9 cellular contexts compared by ENCODE assay signal in the genomic region with DNA sequence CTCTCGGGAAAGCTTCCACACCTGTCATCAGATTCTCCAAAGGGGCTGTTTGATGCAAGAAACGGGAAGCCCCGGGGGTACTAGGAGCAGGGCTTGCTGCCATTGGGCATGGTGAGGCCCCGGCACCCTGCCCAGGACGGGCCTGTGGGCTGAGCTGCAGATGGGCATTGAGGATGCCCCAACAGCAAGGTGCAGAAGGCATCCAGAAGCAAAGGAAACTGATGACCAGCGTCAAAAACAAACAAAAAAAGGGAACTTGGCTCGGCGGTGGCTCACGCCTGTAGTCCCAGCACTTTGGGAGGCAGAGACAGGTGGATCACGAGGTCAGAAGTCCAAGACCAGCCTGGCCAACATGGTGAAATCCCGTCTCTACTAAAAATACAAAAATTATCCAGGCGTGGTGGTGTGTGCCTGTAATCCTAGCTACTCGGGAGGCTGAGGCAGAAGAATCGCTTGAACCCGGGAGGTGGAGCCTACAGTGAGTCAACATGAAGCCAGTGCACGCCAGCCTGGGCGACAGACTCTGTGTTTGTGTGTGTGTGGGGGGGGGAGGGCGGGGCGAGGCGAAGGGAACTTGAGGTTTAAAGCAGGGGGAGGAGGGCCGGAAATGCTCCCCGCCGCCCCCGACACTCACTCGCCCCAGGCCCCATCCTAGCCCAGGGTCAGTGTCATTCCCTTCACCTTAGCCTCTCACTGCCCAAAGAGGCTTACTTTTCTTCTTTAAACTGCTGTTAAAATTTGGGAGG. TPM values are rescaled to one million over a fixed set of nuclear protein-coding genes. Genes with fewer than 3 reads are reported as not detected.
DNase-seq lines count a peak whose midpoint lies in the region; ATAC-seq, FAIRE-seq and TF ChIP-seq lines count a peak whose summit lies in the region.
"Had no signal": no experiment of that assay in that cellular context is flagged by ENCODE, and none has a peak within 500 bp of the region (broad histone marks: within the 10 kb centered on the region; RNA-seq: fewer than 3 reads in every experiment).

No MANE protein-coding gene starts in this region.

- POLR2A ChIA-PET in activated CD4-positive, alpha-beta memory T cell treated with anti-CD3 and anti-CD28 coated beads, Interleukin-2, amount 10 ng/mL, durations not matched to agents 7 days and 5 days (lab: Charles Lee) = interaction anchor here (0.7 to 12.5 kb wide), 28 partner anchors 8 to 804 kb away, joined by 3 to 178 read pairs (median 4); a partner anchor contains a TSS
- POLR2A ChIA-PET in endothelial cell of umbilical vein (lab: Charles Lee) = no interaction called here

- DNase-seq in activated CD4-positive, alpha-beta memory T cell treated with anti-CD3 and anti-CD28 coated beads, Interleukin-2, amount 10 ng/mL, durations not matched to agents 7 days and 5 days = peak; percentile 85
- DNase-seq in endothelial cell of umbilical vein (ENCODE audit: low read depth, low spot score) (no peak), gastrocnemius medialis (no peak), D721Med (ENCODE audit: insufficient read length, low spot score) (no peak), ovary (no peak)

- H3K36me3 Mint-ChIP-seq in activated CD4-positive, alpha-beta memory T cell treated with anti-CD3 and anti-CD28 coated beads, Interleukin-2, amount 10 ng/mL, durations not matched to agents 7 days and 5 days (ENCODE audit: low read depth) = peaks cover 64% of the 10 kb centered on the region

- H3K27me3 ChIP-seq in KMS-11 (ENCODE audit: insufficient read depth, low read depth) (no peaks in the 10 kb centered on the region), endothelial cell of umbilical vein (ENCODE audit: control insufficient read depth in 2 of 2, insufficient read depth in 2 of 2, low read length in 2 of 2) (no peaks in the 10 kb centered on the region), gastrocnemius medialis (peaks cover 5 to 20% (median 10%) of the 10 kb centered on the region in 3 donors), ovary (no peaks in the 10 kb centered on the region)

- TF ChIP-seq POLR2A in endothelial cell of umbilical vein (IDR thresholded peaks at IDR 0.05; ENCODE audit: low read depth, low read length) (no peak), gastrocnemius medialis (IDR thresholded peaks at IDR 0.05) (no peak), ovary (IDR thresholded peaks at IDR 0.05) (no peak)

- H3K4me2 ChIP-seq in KMS-11 = peak overlapping the region; percentile 47; the same call in 1 of the 2 replicates
- H3K4me2 ChIP-seq in endothelial cell of umbilical vein (ENCODE audit: insufficient read depth, low read length) = peak overlapping the region; percentile 40

- H3K4me1 Mint-ChIP-seq in activated CD4-positive, alpha-beta memory T cell treated with anti-CD3 and anti-CD28 coated beads, Interleukin-2, amount 10 ng/mL, durations not matched to agents 7 days and 5 days = peaks cover 68% of the 10 kb centered on the region

- H3K27ac ChIP-seq in KMS-11 (no peak overlapping the region), endothelial cell of umbilical vein (ENCODE audit: insufficient read depth, low read depth, low read length) (peak overlapping the region; percentile 77), gastrocnemius medialis (peak overlapping the region in 1 of 4 donors; percentile 52), ovary (peak overlapping the region in 1 of 2 donors; percentile 55)

- peak overlapping the region; percentile 99 for H3K27ac Mint-ChIP-seq in activated CD4-positive, alpha-beta memory T cell treated with anti-CD3 and anti-CD28 coated beads, Interleukin-2, amount 10 ng/mL, durations not matched to agents 7 days and 5 days

- WGBS in ovary, 3 donors = 77 to 86% (median 83%) methylated on average over 25 of the region's 25 CpGs

- TF ChIP-seq EP300 in ovary (IDR thresholded peaks at IDR 0.05) = no peak

- no peaks in the 10 kb centered on the region for H3K9me3 ChIP-seq in endothelial cell of umbilical vein (replicated peaks; ENCODE audit: control insufficient read depth, insufficient read depth, low read length)
- H3K9me3 ChIP-seq in gastrocnemius medialis = no peaks in the 10 kb centered on the region
- no peaks in the 10 kb centered on the region for H3K9me3 ChIP-seq in ovary

- TF ChIP-seq CTCF in KMS-11 (conservative IDR thresholded peaks at IDR 0.05; ENCODE audit: low read depth, low read length) = no peak
- TF ChIP-seq CTCF in endothelial cell of umbilical vein (IDR thresholded peaks at IDR 0.05; ENCODE audit: extremely low read depth in 1 of 2, insufficient read depth in 1 of 2, low read depth in 1 of 2, low read length in 2 of 2) = no peak
- TF ChIP-seq CTCF in gastrocnemius medialis (IDR thresholded peaks at IDR 0.05 in 4 of 5, conservative IDR thresholded peaks at IDR 0.05 in 1 of 5) = no peak
- no peak for TF ChIP-seq CTCF in D721Med (IDR thresholded peaks at IDR 0.05; ENCODE audit: insufficient read depth, missing control alignments)
- no peak for TF ChIP-seq CTCF in ovary (IDR thresholded peaks at IDR 0.05)

- no peak for FAIRE-seq in endothelial cell of umbilical vein (lab: Jason Lieb, UNC)
- FAIRE-seq in D721Med (lab: Jason Lieb, UNC) = no peak

- dilution Hi-C loops in endothelial cell of umbilical vein (cut with MboI; ENCODE audit: extremely low pct_ligation_motif_present, low sequenced_read_pairs) = no loop called here

- H2AFZ ChIP-seq in KMS-11 (ENCODE audit: low read depth) (no peak overlapping the region), endothelial cell of umbilical vein (ENCODE audit: low read depth, low read length) (peak overlapping the region; percentile 71)

- intact Hi-C loops in endothelial cell of umbilical vein (cut with micrococcal nuclease) (loop anchor here (1.0 kb wide), 1 partner anchor 72 kb away; a partner anchor contains a TSS), gastrocnemius medialis (cut with DNase I; ENCODE audit: low total_unique reads) (no loop called here), ovary (cut with DNase I) (no loop called here)

- H3K4me3 ChIP-seq in KMS-11 (IDR thresholded peaks at IDR 0.05; ENCODE audit: insufficient read depth, low read depth, low read length) (no peak overlapping the region), endothelial cell of umbilical vein (replicated peaks in 1 of 3; ENCODE audit: insufficient read depth in 1 of 3, low read depth in 1 of 3, low read length in 3 of 3) (peak overlapping the region in 2 of 3 experiments; percentile 7 to 23), gastrocnemius medialis (peak overlapping the region; percentile 33 to 51 (median 44)), ovary (no peak overlapping the region)
- H3K4me3 ChIP-seq: lung had no signal

- H3K36me3 ChIP-seq in KMS-11 (ENCODE audit: insufficient read depth) = no peaks in the 10 kb centered on the region
- peaks cover 0 to 8% of the 10 kb centered on the region in 2 experiments for H3K36me3 ChIP-seq in endothelial cell of umbilical vein (ENCODE audit: control insufficient read depth in 2 of 2, extremely low read depth in 1 of 2, insufficient read depth in 2 of 2, low read length in 2 of 2)
- H3K36me3 ChIP-seq in gastrocnemius medialis = peaks cover 0 to 41% of the 10 kb centered on the region in 2 donors
- H3K36me3 ChIP-seq in ovary = no peaks in the 10 kb centered on the region

- H3K79me2 ChIP-seq in KMS-11 (ENCODE audit: insufficient read depth, low read depth) (peaks cover 7% of the 10 kb centered on the region), endothelial cell of umbilical vein (ENCODE audit: control insufficient read depth, insufficient read depth, low read length) (peaks cover 9% of the 10 kb centered on the region)

- H3K9ac ChIP-seq in KMS-11 (no peak overlapping the region; the same call in 1 of the 2 replicates), endothelial cell of umbilical vein (replicated peaks; ENCODE audit: extremely low read depth, insufficient read depth, low read length) (no peak overlapping the region)

- CTCF ChIA-PET in activated CD4-positive, alpha-beta memory T cell treated with anti-CD3 and anti-CD28 coated beads, Interleukin-2, amount 10 ng/mL, durations not matched to agents 7 days and 5 days (lab: Charles Lee) = interaction anchor here (0.8 to 2.3 kb wide), 7 partner anchors 8 to 147 kb away, joined by 3 to 17 read pairs (median 4); a partner anchor contains a TSS
- CTCF ChIA-PET in endothelial cell of umbilical vein (lab: Charles Lee) = interaction anchor here (0.8 to 1.6 kb wide), 4 partner anchors 9 to 12 kb away, joined by 3 to 6 read pairs (median 4); no protein-coding TSS in a partner anchor

- peak overlapping the region; percentile 87 for H3K4me3 Mint-ChIP-seq in activated CD4-positive, alpha-beta memory T cell treated with anti-CD3 and anti-CD28 coated beads, Interleukin-2, amount 10 ng/mL, durations not matched to agents 7 days and 5 days

- H4K20me1 ChIP-seq in KMS-11 (ENCODE audit: insufficient read depth) (no peaks in the 10 kb centered on the region), endothelial cell of umbilical vein (replicated peaks; ENCODE audit: control insufficient read depth, extremely low read depth, insufficient read depth, low read length) (no peaks in the 10 kb centered on the region)

- H3K9me3 Mint-ChIP-seq in activated CD4-positive, alpha-beta memory T cell treated with anti-CD3 and anti-CD28 coated beads, Interleukin-2, amount 10 ng/mL, durations not matched to agents 7 days and 5 days = no peaks in the 10 kb centered on the region

- BruUV-seq in endothelial cell of umbilical vein (replicated peaks; lab: Mats Ljungman, UMichigan) = no TSS peak

- H3K9me1 ChIP-seq in endothelial cell of umbilical vein (replicated peaks; ENCODE audit: control insufficient read depth, extremely low read depth, insufficient read depth, low read length) = no peaks in the 10 kb centered on the region

- H3K4me1 ChIP-seq in KMS-11 (ENCODE audit: low read depth, poor library complexity, severe bottlenecking) = peaks cover 36% of the 10 kb centered on the region
- peaks cover 28% of the 10 kb centered on the region for H3K4me1 ChIP-seq in endothelial cell of umbilical vein (ENCODE audit: control insufficient read depth, extremely low read depth, insufficient read depth, low read length)
- H3K4me1 ChIP-seq in gastrocnemius medialis = peaks cover 17 to 24% of the 10 kb centered on the region in 2 donors
- H3K4me1 ChIP-seq in ovary (ENCODE audit: insufficient read depth) = peaks cover 7% of the 10 kb centered on the region

- ATAC-seq in gastrocnemius medialis = no peak
- no peak for ATAC-seq in HG02981 (IDR thresholded peaks at IDR 0.05; ENCODE audit: unreplicated experiment)
- ATAC-seq in GM18517 (IDR thresholded peaks at IDR 0.05; ENCODE audit: unreplicated experiment) = no peak

- H3K27me3 Mint-ChIP-seq in activated CD4-positive, alpha-beta memory T cell treated with anti-CD3 and anti-CD28 coated beads, Interleukin-2, amount 10 ng/mL, durations not matched to agents 7 days and 5 days = no peaks in the 10 kb centered on the region

- in situ Hi-C loops in gastrocnemius medialis (cut with MboI; ENCODE audit: low sequenced_read_pairs in 4 of 4) = loop anchor here in 1 of 4 donors (25.0 kb wide), 1 partner anchor 264 kb away; a partner anchor contains a TSS

RNA-seq across cellular contexts. Expression of a gene that starts 1.7 kb away (rescaled TPM):
- total RNA-seq in activated CD4-positive, alpha-beta memory T cell treated with anti-CD3 and anti-CD28 coated beads, Interleukin-2, amount 10 ng/mL, durations not matched to agents 7 days and 5 days = 100 to 1,000 TPM; 394 to 401 TPM
- 69.0 TPM in 2 replicates for total RNA-seq in endothelial cell of umbilical vein
- 83.9 and 99.9 TPM in 2 replicates for polyA plus RNA-seq in endothelial cell of umbilical vein
- 49.3 and 79.2 TPM in 2 replicates for polyA plus RNA-seq in endothelial cell of umbilical vein (2011; cell fraction: cytosol; rRNA removed)
- polyA plus RNA-seq in endothelial cell of umbilical vein (2011; cell fraction: nucleus; rRNA removed) = 178 and 208 TPM in 2 replicates
- polyA plus RNA-seq in endothelial cell of umbilical vein (2012) = 39.9 and 71.5 TPM in 2 replicates
- polyA minus RNA-seq in endothelial cell of umbilical vein = 19.3 and 23.6 TPM in 2 replicates
- polyA minus RNA-seq in endothelial cell of umbilical vein (2011; cell fraction: cytosol; rRNA and poly(A)+ RNA removed) = not detected
- polyA minus RNA-seq in endothelial cell of umbilical vein (2011; cell fraction: nucleus; rRNA and poly(A)+ RNA removed) = 13.0 and 34.0 TPM in 2 replicates
- total RNA-seq in gastrocnemius medialis = 1 to 10 TPM in 3 of 4 donors, under 1 TPM in 1; 0.97 to 2.8 (median 1.5) TPM
- total RNA-seq in ovary = 10 to 100 TPM in 4 of 7 donors, 1 to 10 TPM in 3; 2.6 to 13.2 (median 10.2) TPM
- polyA plus RNA-seq in ovary = 1 to 10 TPM; 1.5 to 9.0 TPM

RNA-seq across cellular contexts. Expression of a gene that starts 39.9 kb away (rescaled TPM):
- total RNA-seq in activated CD4-positive, alpha-beta memory T cell treated with anti-CD3 and anti-CD28 coated beads, Interleukin-2, amount 10 ng/mL, durations not matched to agents 7 days and 5 days = 10 to 100 TPM; 53.1 to 59.4 TPM
- total RNA-seq in endothelial cell of umbilical vein (47.0 and 49.6 TPM in 2 replicates), gastrocnemius medialis (10 to 100 TPM in 1 of 4 donors, 1 to 10 TPM in 3; 7.5 to 15.0 (median 8.6) TPM), ovary (10 to 100 TPM; 26.8 to 40.2 (median 34.4) TPM)
- polyA plus RNA-seq in endothelial cell of umbilical vein (53.6 and 55.1 TPM in 2 replicates), ovary (10 to 100 TPM; 21.8 to 46.2 TPM)
- polyA plus RNA-seq in endothelial cell of umbilical vein (2011; cell fraction: cytosol; rRNA removed) = 29.3 and 30.7 TPM in 2 replicates
- polyA plus RNA-seq in endothelial cell of umbilical vein (2011; cell fraction: nucleus; rRNA removed) = 103 and 107 TPM in 2 replicates
- 37.1 and 46.6 TPM in 2 replicates for polyA plus RNA-seq in endothelial cell of umbilical vein (2012)
- 39.6 and 51.0 TPM in 2 replicates for polyA minus RNA-seq in endothelial cell of umbilical vein
- polyA minus RNA-seq in endothelial cell of umbilical vein (2011; cell fraction: cytosol; rRNA and poly(A)+ RNA removed) = 6.7 TPM
- 37.4 and 55.2 TPM in 2 replicates for polyA minus RNA-seq in endothelial cell of umbilical vein (2011; cell fraction: nucleus; rRNA and poly(A)+ RNA removed)

Comparison
In these comparisons a context has a peak if more than half of its experiments do, and no peak if none do; other contexts are left out.
1. H3K4me3 ChIP-seq: peak in endothelial cell of umbilical vein (2 of 3) and gastrocnemius medialis (4 of 4); none in KMS-11 (single experiment) and ovary (single experiment).